2 cellular contexts compared by ENCODE assay signal in the genomic region with DNA sequence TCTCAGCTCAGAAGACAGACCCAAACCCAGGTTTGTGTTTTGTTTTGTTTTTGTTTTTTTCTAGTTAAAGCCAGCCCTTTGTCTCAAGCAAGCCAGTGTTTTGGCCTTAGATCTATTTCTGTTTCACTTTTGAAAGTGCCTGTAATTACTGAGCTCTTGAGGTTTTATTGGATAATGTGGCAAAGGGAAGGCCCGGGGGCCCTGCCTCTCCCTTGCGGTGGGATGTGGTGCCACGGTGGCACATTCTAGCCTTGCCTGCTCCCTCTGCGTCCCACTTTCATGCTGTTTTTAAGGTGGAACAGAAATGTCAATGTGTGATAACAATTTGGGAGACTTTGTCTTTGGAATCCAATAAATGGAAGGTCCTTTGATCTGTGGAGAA.
TF ChIP-seq lines count a peak whose summit lies in the region.

No MANE protein-coding gene starts in this region.

TF ChIP-seq in SK-N-SH, 30 proteins besides CTCF, POLR2A, EP300 and RAD21 (continued from another document):
- TF ChIP-seq, protein P1, sequence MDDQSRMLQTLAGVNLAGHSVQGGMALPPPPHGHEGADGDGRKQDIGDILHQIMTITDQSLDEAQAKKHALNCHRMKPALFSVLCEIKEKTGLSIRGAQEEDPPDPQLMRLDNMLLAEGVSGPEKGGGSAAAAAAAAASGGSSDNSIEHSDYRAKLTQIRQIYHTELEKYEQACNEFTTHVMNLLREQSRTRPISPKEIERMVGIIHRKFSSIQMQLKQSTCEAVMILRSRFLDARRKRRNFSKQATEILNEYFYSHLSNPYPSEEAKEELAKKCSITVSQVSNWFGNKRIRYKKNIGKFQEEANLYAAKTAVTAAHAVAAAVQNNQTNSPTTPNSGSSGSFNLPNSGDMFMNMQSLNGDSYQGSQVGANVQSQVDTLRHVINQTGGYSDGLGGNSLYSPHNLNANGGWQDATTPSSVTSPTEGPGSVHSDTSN (IDR thresholded peaks at IDR 0.05): no peak
- TF ChIP-seq JUND (IDR thresholded peaks at IDR 0.05): no peak
- TF ChIP-seq, protein P2, sequence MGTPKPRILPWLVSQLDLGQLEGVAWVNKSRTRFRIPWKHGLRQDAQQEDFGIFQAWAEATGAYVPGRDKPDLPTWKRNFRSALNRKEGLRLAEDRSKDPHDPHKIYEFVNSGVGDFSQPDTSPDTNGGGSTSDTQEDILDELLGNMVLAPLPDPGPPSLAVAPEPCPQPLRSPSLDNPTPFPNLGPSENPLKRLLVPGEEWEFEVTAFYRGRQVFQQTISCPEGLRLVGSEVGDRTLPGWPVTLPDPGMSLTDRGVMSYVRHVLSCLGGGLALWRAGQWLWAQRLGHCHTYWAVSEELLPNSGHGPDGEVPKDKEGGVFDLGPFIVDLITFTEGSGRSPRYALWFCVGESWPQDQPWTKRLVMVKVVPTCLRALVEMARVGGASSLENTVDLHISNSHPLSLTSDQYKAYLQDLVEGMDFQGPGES (IDR thresholded peaks at IDR 0.05; ENCODE audit: low read depth, low read length): no peak

TF ChIP-seq in WTC11, 78 proteins besides CTCF, POLR2A, EP300 and RAD21 (continued from another document):
- TF ChIP-seq, protein P3, sequence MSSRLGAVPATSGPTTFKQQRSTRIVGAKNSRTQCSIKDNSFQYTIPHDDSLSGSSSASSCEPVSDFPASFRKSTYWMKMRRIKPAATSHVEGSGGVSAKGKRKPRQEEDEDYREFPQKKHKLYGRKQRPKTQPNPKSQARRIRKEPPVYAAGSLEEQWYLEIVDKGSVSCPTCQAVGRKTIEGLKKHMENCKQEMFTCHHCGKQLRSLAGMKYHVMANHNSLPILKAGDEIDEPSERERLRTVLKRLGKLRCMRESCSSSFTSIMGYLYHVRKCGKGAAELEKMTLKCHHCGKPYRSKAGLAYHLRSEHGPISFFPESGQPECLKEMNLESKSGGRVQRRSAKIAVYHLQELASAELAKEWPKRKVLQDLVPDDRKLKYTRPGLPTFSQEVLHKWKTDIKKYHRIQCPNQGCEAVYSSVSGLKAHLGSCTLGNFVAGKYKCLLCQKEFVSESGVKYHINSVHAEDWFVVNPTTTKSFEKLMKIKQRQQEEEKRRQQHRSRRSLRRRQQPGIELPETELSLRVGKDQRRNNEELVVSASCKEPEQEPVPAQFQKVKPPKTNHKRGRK (CRISPR knock-in tag; IDR thresholded peaks at IDR 0.05; ENCODE audit: borderline replicate concordance): no peak
- no peak for TF ChIP-seq TCF7 (CRISPR knock-in tag; IDR thresholded peaks at IDR 0.05; ENCODE audit: low read depth)
- no peak for TF ChIP-seq NR1H2 (CRISPR knock-in tag; IDR thresholded peaks at IDR 0.05)
- TF ChIP-seq IRF2 (CRISPR knock-in tag; IDR thresholded peaks at IDR 0.05; ENCODE audit: borderline replicate concordance, low read depth): no peak
- TF ChIP-seq, protein P4, sequence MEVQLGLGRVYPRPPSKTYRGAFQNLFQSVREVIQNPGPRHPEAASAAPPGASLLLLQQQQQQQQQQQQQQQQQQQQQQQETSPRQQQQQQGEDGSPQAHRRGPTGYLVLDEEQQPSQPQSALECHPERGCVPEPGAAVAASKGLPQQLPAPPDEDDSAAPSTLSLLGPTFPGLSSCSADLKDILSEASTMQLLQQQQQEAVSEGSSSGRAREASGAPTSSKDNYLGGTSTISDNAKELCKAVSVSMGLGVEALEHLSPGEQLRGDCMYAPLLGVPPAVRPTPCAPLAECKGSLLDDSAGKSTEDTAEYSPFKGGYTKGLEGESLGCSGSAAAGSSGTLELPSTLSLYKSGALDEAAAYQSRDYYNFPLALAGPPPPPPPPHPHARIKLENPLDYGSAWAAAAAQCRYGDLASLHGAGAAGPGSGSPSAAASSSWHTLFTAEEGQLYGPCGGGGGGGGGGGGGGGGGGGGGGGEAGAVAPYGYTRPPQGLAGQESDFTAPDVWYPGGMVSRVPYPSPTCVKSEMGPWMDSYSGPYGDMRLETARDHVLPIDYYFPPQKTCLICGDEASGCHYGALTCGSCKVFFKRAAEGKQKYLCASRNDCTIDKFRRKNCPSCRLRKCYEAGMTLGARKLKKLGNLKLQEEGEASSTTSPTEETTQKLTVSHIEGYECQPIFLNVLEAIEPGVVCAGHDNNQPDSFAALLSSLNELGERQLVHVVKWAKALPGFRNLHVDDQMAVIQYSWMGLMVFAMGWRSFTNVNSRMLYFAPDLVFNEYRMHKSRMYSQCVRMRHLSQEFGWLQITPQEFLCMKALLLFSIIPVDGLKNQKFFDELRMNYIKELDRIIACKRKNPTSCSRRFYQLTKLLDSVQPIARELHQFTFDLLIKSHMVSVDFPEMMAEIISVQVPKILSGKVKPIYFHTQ (CRISPR knock-in tag; IDR thresholded peaks at IDR 0.05): no peak
- TF ChIP-seq, protein P5, sequence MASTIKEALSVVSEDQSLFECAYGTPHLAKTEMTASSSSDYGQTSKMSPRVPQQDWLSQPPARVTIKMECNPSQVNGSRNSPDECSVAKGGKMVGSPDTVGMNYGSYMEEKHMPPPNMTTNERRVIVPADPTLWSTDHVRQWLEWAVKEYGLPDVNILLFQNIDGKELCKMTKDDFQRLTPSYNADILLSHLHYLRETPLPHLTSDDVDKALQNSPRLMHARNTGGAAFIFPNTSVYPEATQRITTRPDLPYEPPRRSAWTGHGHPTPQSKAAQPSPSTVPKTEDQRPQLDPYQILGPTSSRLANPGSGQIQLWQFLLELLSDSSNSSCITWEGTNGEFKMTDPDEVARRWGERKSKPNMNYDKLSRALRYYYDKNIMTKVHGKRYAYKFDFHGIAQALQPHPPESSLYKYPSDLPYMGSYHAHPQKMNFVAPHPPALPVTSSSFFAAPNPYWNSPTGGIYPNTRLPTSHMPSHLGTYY (CRISPR knock-in tag; IDR thresholded peaks at IDR 0.05): no peak
